Comparison of ENCODE assay signal across 2 cellular contexts in the genomic region with DNA sequence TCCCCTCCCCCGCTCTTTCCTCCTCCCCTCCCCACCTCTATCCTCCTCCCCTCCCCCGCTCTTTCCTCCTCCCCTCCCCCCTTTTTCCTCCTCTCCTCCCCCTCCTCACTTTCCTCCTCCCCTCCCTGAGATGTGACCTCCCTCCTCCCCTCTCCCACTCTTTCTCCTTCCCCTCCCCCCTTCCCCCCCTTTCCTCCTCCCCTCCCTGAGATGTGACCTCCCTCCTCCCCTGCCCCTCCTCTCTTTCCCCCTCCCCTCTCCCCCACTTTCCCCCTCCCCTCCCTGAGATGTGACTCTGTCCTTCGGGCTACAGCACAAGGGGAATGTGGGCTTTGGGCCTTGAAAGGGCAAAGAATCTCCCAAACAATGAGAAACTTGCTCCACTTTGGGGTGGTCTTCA.
TF ChIP-seq lines count a peak whose summit lies in the region.

No MANE protein-coding gene starts in this region.

TF ChIP-seq in GM23338, 12 proteins besides CTCF, POLR2A, EP300 and RAD21 (continued from another document):
- TF ChIP-seq, protein P1, sequence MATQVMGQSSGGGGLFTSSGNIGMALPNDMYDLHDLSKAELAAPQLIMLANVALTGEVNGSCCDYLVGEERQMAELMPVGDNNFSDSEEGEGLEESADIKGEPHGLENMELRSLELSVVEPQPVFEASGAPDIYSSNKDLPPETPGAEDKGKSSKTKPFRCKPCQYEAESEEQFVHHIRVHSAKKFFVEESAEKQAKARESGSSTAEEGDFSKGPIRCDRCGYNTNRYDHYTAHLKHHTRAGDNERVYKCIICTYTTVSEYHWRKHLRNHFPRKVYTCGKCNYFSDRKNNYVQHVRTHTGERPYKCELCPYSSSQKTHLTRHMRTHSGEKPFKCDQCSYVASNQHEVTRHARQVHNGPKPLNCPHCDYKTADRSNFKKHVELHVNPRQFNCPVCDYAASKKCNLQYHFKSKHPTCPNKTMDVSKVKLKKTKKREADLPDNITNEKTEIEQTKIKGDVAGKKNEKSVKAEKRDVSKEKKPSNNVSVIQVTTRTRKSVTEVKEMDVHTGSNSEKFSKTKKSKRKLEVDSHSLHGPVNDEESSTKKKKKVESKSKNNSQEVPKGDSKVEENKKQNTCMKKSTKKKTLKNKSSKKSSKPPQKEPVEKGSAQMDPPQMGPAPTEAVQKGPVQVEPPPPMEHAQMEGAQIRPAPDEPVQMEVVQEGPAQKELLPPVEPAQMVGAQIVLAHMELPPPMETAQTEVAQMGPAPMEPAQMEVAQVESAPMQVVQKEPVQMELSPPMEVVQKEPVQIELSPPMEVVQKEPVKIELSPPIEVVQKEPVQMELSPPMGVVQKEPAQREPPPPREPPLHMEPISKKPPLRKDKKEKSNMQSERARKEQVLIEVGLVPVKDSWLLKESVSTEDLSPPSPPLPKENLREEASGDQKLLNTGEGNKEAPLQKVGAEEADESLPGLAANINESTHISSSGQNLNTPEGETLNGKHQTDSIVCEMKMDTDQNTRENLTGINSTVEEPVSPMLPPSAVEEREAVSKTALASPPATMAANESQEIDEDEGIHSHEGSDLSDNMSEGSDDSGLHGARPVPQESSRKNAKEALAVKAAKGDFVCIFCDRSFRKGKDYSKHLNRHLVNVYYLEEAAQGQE (IDR thresholded peaks at IDR 0.05; ENCODE audit: unreplicated experiment) = no peak
- no peak for TF ChIP-seq ZNF114 (CRISPR knock-in tag; IDR thresholded peaks at IDR 0.05)
- no peak for TF ChIP-seq EZH2 (IDR thresholded peaks at IDR 0.05; ENCODE audit: low read depth, unreplicated experiment)
- no peak for TF ChIP-seq ZNF331 (CRISPR knock-in tag; IDR thresholded peaks at IDR 0.05; ENCODE audit: low read depth)
- TF ChIP-seq JUNB (IDR thresholded peaks at IDR 0.05; ENCODE audit: unreplicated experiment) = no peak
- no peak for TF ChIP-seq ZNF462 (CRISPR knock-in tag; IDR thresholded peaks at IDR 0.05)
- TF ChIP-seq NANOG (IDR thresholded peaks at IDR 0.05; ENCODE audit: borderline replicate concordance) = no peak

TF ChIP-seq in WTC11, 78 proteins besides CTCF, POLR2A, EP300 and RAD21 (continued from another document):
- TF ChIP-seq, protein P2, sequence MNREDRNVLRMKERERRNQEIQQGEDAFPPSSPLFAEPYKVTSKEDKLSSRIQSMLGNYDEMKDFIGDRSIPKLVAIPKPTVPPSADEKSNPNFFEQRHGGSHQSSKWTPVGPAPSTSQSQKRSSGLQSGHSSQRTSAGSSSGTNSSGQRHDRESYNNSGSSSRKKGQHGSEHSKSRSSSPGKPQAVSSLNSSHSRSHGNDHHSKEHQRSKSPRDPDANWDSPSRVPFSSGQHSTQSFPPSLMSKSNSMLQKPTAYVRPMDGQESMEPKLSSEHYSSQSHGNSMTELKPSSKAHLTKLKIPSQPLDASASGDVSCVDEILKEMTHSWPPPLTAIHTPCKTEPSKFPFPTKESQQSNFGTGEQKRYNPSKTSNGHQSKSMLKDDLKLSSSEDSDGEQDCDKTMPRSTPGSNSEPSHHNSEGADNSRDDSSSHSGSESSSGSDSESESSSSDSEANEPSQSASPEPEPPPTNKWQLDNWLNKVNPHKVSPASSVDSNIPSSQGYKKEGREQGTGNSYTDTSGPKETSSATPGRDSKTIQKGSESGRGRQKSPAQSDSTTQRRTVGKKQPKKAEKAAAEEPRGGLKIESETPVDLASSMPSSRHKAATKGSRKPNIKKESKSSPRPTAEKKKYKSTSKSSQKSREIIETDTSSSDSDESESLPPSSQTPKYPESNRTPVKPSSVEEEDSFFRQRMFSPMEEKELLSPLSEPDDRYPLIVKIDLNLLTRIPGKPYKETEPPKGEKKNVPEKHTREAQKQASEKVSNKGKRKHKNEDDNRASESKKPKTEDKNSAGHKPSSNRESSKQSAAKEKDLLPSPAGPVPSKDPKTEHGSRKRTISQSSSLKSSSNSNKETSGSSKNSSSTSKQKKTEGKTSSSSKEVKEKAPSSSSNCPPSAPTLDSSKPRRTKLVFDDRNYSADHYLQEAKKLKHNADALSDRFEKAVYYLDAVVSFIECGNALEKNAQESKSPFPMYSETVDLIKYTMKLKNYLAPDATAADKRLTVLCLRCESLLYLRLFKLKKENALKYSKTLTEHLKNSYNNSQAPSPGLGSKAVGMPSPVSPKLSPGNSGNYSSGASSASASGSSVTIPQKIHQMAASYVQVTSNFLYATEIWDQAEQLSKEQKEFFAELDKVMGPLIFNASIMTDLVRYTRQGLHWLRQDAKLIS (CRISPR knock-in tag; IDR thresholded peaks at IDR 0.05; ENCODE audit: borderline replicate concordance) = no peak
- TF ChIP-seq, protein P3, sequence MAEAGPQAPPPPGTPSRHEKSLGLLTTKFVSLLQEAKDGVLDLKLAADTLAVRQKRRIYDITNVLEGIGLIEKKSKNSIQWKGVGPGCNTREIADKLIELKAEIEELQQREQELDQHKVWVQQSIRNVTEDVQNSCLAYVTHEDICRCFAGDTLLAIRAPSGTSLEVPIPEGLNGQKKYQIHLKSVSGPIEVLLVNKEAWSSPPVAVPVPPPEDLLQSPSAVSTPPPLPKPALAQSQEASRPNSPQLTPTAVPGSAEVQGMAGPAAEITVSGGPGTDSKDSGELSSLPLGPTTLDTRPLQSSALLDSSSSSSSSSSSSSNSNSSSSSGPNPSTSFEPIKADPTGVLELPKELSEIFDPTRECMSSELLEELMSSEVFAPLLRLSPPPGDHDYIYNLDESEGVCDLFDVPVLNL (CRISPR knock-in tag; IDR thresholded peaks at IDR 0.05; ENCODE audit: borderline replicate concordance, low read depth) = no peak
